ENCODE assay signal across 12 cellular contexts in genomic region chr1:169534653-169535052, GRCh38. TPM values are rescaled to one million over a fixed set of nuclear protein-coding genes. Genes with fewer than 3 reads are reported as not detected.
"Had no signal": no experiment of that assay in that cellular context is flagged by ENCODE, and none has a peak within 500 bp of the region (broad histone marks: within the 10 kb centered on the region; RNA-seq: fewer than 3 reads in every experiment).

No MANE protein-coding gene starts in this region.

- ATAC-seq: GM23338, HCT116 had no signal

- H3K9ac ChIP-seq: GM23248 had no signal

- FAIRE-seq: H1, H54 had no signal

- H3K9me3 ChIP-seq: HAP-1 had no signal

- H3K27ac ChIP-seq: GM23248 had no signal

- H3K4me3 ChIP-seq: GM23248, GM23338, HAP-1 had no signal

- H3K36me3 ChIP-seq: HAP-1 had no signal

- H2AFZ ChIP-seq: GM23248, GM23338 had no signal

- H3K4me1 ChIP-seq: HAP-1 had no signal

- H3K4me2 ChIP-seq: GM23338 had no signal

- DNase-seq: GM23248, GOT3, H7, H9, HCEC 1CT, HFFc6 had no signal

RNA-seq across cellular contexts. Expression of gene F5, which starts 51.6 kb away (rescaled TPM):
- total RNA-seq: GM23248, GM23338, H4, H7, HFFc6 had no signal
- polyA plus RNA-seq: GM23248 had no signal
